Comparison of ENCODE assay signal across 10 cellular contexts in genomic region chr6:21800948-21801438, GRCh38.
A peak's percentile ranks its signal among the peaks of the same experiment; 100 is the strongest.
DNase-seq lines count a peak whose midpoint lies in the region; ATAC-seq and TF ChIP-seq lines count a peak whose summit lies in the region.
"Had no signal": no experiment of that assay in that cellular context is flagged by ENCODE, and none has a peak within 500 bp of the region (broad histone marks: within the 10 kb centered on the region; RNA-seq: fewer than 3 reads in every experiment).

No MANE protein-coding gene starts in this region.

- no peaks in the 10 kb centered on the region for H3K36me3 Mint-ChIP-seq in HFFc6 (ENCODE audit: low read depth)

- H3K4me1 Mint-ChIP-seq in HFFc6 (ENCODE audit: low read depth) = peaks cover 20% of the 10 kb centered on the region

- peak overlapping the region; percentile 4; the same call in 1 of the 2 replicates for H3K27ac Mint-ChIP-seq in HFFc6

- no peaks in the 10 kb centered on the region for H3K36me3 ChIP-seq in kidney epithelial cell (ENCODE audit: control insufficient read depth, insufficient read depth, low read length)

- TF ChIP-seq CTCF in HFFc6 (IDR thresholded peaks at IDR 0.05) = no peak
- TF ChIP-seq CTCF in kidney epithelial cell (IDR thresholded peaks at IDR 0.05; ENCODE audit: insufficient read depth, low read length, poor library complexity, severe bottlenecking) = no peak

- no peak overlapping the region for H3K4me3 ChIP-seq in kidney epithelial cell (ENCODE audit: low read depth, low read length)

- no peak overlapping the region for H3K4me3 Mint-ChIP-seq in HFFc6

- DNase-seq in 8988T (peak; percentile 58), HFFc6 (peak; percentile 55), NCI-H774 (lab: John Stamatoyannopoulos, UW) (peak; percentile 28), kidney epithelial cell (ENCODE audit: low read depth) (peak; percentile 61)
- no peak for DNase-seq in stimulated activated naive CD4-positive, alpha-beta T cell treated with Interleukin-2 at 50 U/mL for 16 hours (lab: John Stamatoyannopoulos, UW)
- DNase-seq: AML-193, NCI-H1930 had no signal

- H3K27me3 ChIP-seq in kidney epithelial cell (ENCODE audit: control insufficient read depth, insufficient read depth, low read length) = no peaks in the 10 kb centered on the region

- H3K27me3 Mint-ChIP-seq in HFFc6 (ENCODE audit: insufficient read depth) = no peaks in the 10 kb centered on the region; the same call in none of the 2 replicates

- no peak for ATAC-seq in HG03045 (IDR thresholded peaks at IDR 0.05; ENCODE audit: unreplicated experiment)
- no peak for ATAC-seq in GM19351 (IDR thresholded peaks at IDR 0.05; ENCODE audit: unreplicated experiment)
- no peak for ATAC-seq in GM21390 (IDR thresholded peaks at IDR 0.05; ENCODE audit: unreplicated experiment)

- peaks cover 5% of the 10 kb centered on the region; the same call in 1 of the 2 replicates for H3K9me3 Mint-ChIP-seq in HFFc6
